In genomic region chr20:25624500-25624939, GRCh38 we compare ENCODE assay signal across 8 cellular contexts. TPM values are rescaled to one million over a fixed set of nuclear protein-coding genes. Genes with fewer than 3 reads are reported as not detected.
A peak's percentile ranks its signal among the peaks of the same experiment; 100 is the strongest.
DNase-seq lines count a peak whose midpoint lies in the region; ATAC-seq and TF ChIP-seq lines count a peak whose summit lies in the region.

No MANE protein-coding gene starts in this region.

- no peak for ATAC-seq in naive thymus-derived CD8-positive, alpha-beta T cell

- POLR2A ChIA-PET in Caco-2 (lab: Charles Lee) = no interaction called here
- POLR2A ChIA-PET in naive thymus-derived CD8-positive, alpha-beta T cell (lab: Charles Lee) = no interaction called here

- no peaks in the 10 kb centered on the region for H3K27me3 ChIP-seq in Caco-2 (replicated peaks; ENCODE audit: control insufficient read depth, insufficient read depth, low read length)

- H3K27me3 Mint-ChIP-seq in Caco-2 (ENCODE audit: insufficient read depth, unreplicated experiment) (no peaks in the 10 kb centered on the region), chondrocyte (ENCODE audit: low read depth) (no peaks in the 10 kb centered on the region)
- no peaks in the 10 kb centered on the region for H3K27me3 Mint-ChIP-seq in naive thymus-derived CD8-positive, alpha-beta T cell

- H3K4me3 Mint-ChIP-seq in Caco-2 (ENCODE audit: unreplicated experiment) (peak overlapping the region; percentile 83), chondrocyte (ENCODE audit: unreplicated experiment) (peak overlapping the region; percentile 84)
- H3K4me3 Mint-ChIP-seq in naive thymus-derived CD8-positive, alpha-beta T cell = peak overlapping the region; percentile 82 to 98 (median 95)

- peak overlapping the region; percentile 100 for H3K4me3 ChIP-seq in Caco-2 (ENCODE audit: low read depth, low read length)

- BruUV-seq in Caco-2 (replicated peaks; lab: Mats Ljungman, UMichigan) = no TSS peak

- peaks cover 16% of the 10 kb centered on the region for H3K4me1 Mint-ChIP-seq in Caco-2 (ENCODE audit: low read depth, unreplicated experiment)
- H3K4me1 Mint-ChIP-seq in chondrocyte (ENCODE audit: low read depth) = peaks cover 19% of the 10 kb centered on the region
- peaks cover 18 to 23% (median 20%) of the 10 kb centered on the region in 4 donors for H3K4me1 Mint-ChIP-seq in naive thymus-derived CD8-positive, alpha-beta T cell

- H3K36me3 Mint-ChIP-seq in Caco-2 (ENCODE audit: insufficient read depth, unreplicated experiment) = peaks cover 20% of the 10 kb centered on the region
- peaks cover 1% of the 10 kb centered on the region for H3K36me3 Mint-ChIP-seq in chondrocyte (ENCODE audit: low read depth)
- peaks cover 0 to 5% (median 2%) of the 10 kb centered on the region in 3 donors for H3K36me3 Mint-ChIP-seq in naive thymus-derived CD8-positive, alpha-beta T cell

- no peaks in the 10 kb centered on the region for H3K36me3 ChIP-seq in Caco-2 (ENCODE audit: control insufficient read depth, insufficient read depth, low read length)

- CTCF ChIA-PET in Caco-2 (lab: Charles Lee) = interaction anchor here (0.6 to 0.7 kb wide), 2 partner anchors 26 to 196 kb away, joined by 3 to 4 read pairs; no protein-coding TSS in a partner anchor

- peaks cover 8% of the 10 kb centered on the region; the same call in 1 of the 2 replicates for H3K4me1 ChIP-seq in Caco-2

- TF ChIP-seq CTCF in Caco-2 (IDR thresholded peaks at IDR 0.05; ENCODE audit: insufficient read depth in 1 of 2, low read depth in 1 of 2, low read length in 1 of 2, severe bottlenecking in 1 of 2, unreplicated experiment in 1 of 2) (no peak), chondrocyte (IDR thresholded peaks at IDR 0.05) (no peak)

- H3K9me3 Mint-ChIP-seq in Caco-2 (ENCODE audit: unreplicated experiment) = peaks cover 10% of the 10 kb centered on the region
- H3K9me3 Mint-ChIP-seq in chondrocyte (ENCODE audit: low read depth) = no peaks in the 10 kb centered on the region
- H3K9me3 Mint-ChIP-seq in naive thymus-derived CD8-positive, alpha-beta T cell = peaks cover 0 to 2% (median 0%) of the 10 kb centered on the region in 9 donors

- no peak for DNase-seq in Caco-2
- peak; percentile 24 for DNase-seq in NCI-H1694 treated with DMSO at 0.1 percent for 48 hours (lab: John Stamatoyannopoulos, UW)
- no peak for DNase-seq in chondrocyte (ENCODE audit: low spot score)
- peak in 2 of 10 donors; percentile 2 to 11 for DNase-seq in naive thymus-derived CD8-positive, alpha-beta T cell
- DNase-seq in LoVo (ENCODE audit: low spot score) = no peak
- no peak for DNase-seq in NCI-H2196 (lab: John Stamatoyannopoulos, UW; ENCODE audit: unreplicated experiment)
- no peak for DNase-seq in SKM-1 (lab: John Stamatoyannopoulos, UW; ENCODE audit: unreplicated experiment)
- no peak for DNase-seq in NCI-H226

- H3K9me3 ChIP-seq in Caco-2 = no peaks in the 10 kb centered on the region

- H3K27ac Mint-ChIP-seq in Caco-2 (ENCODE audit: unreplicated experiment) = peak overlapping the region; percentile 96
- peak overlapping the region; percentile 98 for H3K27ac Mint-ChIP-seq in chondrocyte (ENCODE audit: unreplicated experiment)
- peak overlapping the region; percentile 82 to 96 (median 94) for H3K27ac Mint-ChIP-seq in naive thymus-derived CD8-positive, alpha-beta T cell

- intact Hi-C loops in Caco-2 (cut with micrococcal nuclease; ENCODE audit: unreplicated experiment) = loop anchor here (1.0 kb wide), 1 partner anchor 72 kb away; the partner anchor contains the start of gene ZNF337

RNA-seq across cellular contexts. Expression of gene NANP, which starts 0.7 kb away (rescaled TPM):
- total RNA-seq in Caco-2 (2022) (9.3 and 10.1 TPM in 2 replicates), chondrocyte (6.8 to 7.8 TPM (median 7.6 TPM) in 3 replicates)
- 1 to 10 TPM; 1.3 to 1.6 TPM for total RNA-seq in naive thymus-derived CD8-positive, alpha-beta T cell
- polyA plus RNA-seq in naive thymus-derived CD8-positive, alpha-beta T cell = under 1 TPM; 0.41 to 0.97 (median 0.80) TPM

RNA-seq across cellular contexts. Expression of gene NINL, which starts 39.2 kb away (rescaled TPM):
- total RNA-seq in Caco-2 (2022) = 11.2 and 13.6 TPM in 2 replicates
- total RNA-seq in chondrocyte = 10.6 to 12.3 TPM (median 10.7 TPM) in 3 replicates
- 1 to 10 TPM; 4.2 to 6.8 TPM for total RNA-seq in naive thymus-derived CD8-positive, alpha-beta T cell
- under 1 TPM; 0.21 to 0.96 (median 0.48) TPM for polyA plus RNA-seq in naive thymus-derived CD8-positive, alpha-beta T cell
